Comparison of ENCODE assay signal across 18 cellular contexts in genomic region chr11:122214567-122214966, GRCh38.
A peak's percentile ranks its signal among the peaks of the same experiment; 100 is the strongest.
DNase-seq lines count a peak whose midpoint lies in the region; ATAC-seq, FAIRE-seq and TF ChIP-seq lines count a peak whose summit lies in the region.
"Had no signal": no experiment of that assay in that cellular context is flagged by ENCODE, and none has a peak within 500 bp of the region (broad histone marks: within the 10 kb centered on the region; RNA-seq: fewer than 3 reads in every experiment).

No MANE protein-coding gene starts in this region.

- no peaks in the 10 kb centered on the region for H3K36me3 ChIP-seq in HCT116 (ENCODE audit: control insufficient read depth in 1 of 2, insufficient read depth in 2 of 2, low read length in 2 of 2)
- no peaks in the 10 kb centered on the region for H3K36me3 ChIP-seq in astrocyte (ENCODE audit: insufficient read depth, low read length)
- H3K36me3 ChIP-seq in hepatocyte (replicated peaks; ENCODE audit: insufficient read depth, low read depth) = no peaks in the 10 kb centered on the region
- H3K36me3 ChIP-seq: gastroesophageal sphincter, left lung, neural progenitor cell, tibial nerve had no signal

- FAIRE-seq in astrocyte (lab: Jason Lieb, UNC) = peak; percentile 96

- TF ChIP-seq POLR2A in HCT116 (IDR thresholded peaks at IDR 0.05; ENCODE audit: borderline replicate concordance, extremely low read depth, insufficient read depth, insufficient read length) = no peak

- 85% methylated on average over 2 of the region's 2 CpGs for WGBS in hepatocyte (ENCODE audit: low lambda C conversion rate, missing lambda C conversion rate)

- H3K9me3 ChIP-seq in HCT116 (ENCODE audit: control insufficient read depth in 1 of 2, insufficient read depth in 1 of 2, low read depth in 1 of 2, low read length in 2 of 2) = no peaks in the 10 kb centered on the region
- H3K9me3 ChIP-seq in astrocyte (ENCODE audit: insufficient read depth, low read depth, low read length) = no peaks in the 10 kb centered on the region
- no peaks in the 10 kb centered on the region for H3K9me3 ChIP-seq in hepatocyte (ENCODE audit: low read depth)
- H3K9me3 ChIP-seq: gastroesophageal sphincter, left lung, tibial nerve had no signal

- CTCF ChIA-PET in HCT116 (lab: Charles Lee) = interaction anchor here (1.3 to 4.6 kb wide), 2 partner anchors 11 to 290 kb away, joined by 3 to 47 read pairs; no protein-coding TSS in a partner anchor

- no peak overlapping the region for H3K4me3 ChIP-seq in HCT116 (replicated peaks in 1 of 2; ENCODE audit: low read depth in 1 of 2, low read length in 2 of 2)
- no peak overlapping the region for H3K4me3 ChIP-seq in astrocyte (ENCODE audit: insufficient read depth, low read depth, low read length)
- H3K4me3 ChIP-seq in hepatocyte = no peak overlapping the region
- H3K4me3 ChIP-seq: gastroesophageal sphincter, left lung, neural progenitor cell, tibial nerve had no signal

- H3K4me1 ChIP-seq in HCT116 (ENCODE audit: control insufficient read depth in 1 of 2, insufficient read depth in 2 of 2, low read length in 2 of 2) = peaks cover 21 to 26% of the 10 kb centered on the region in 2 experiments
- H3K4me1 ChIP-seq in astrocyte (ENCODE audit: insufficient read depth, low read length) = peaks cover 26% of the 10 kb centered on the region
- peaks cover 9% of the 10 kb centered on the region for H3K4me1 ChIP-seq in hepatocyte (ENCODE audit: insufficient read depth)

- DNase-seq in HCT116 (ENCODE audit: low read depth, low spot score) (no peak), astrocyte (ENCODE audit: low read depth) (peak; percentile 73), hepatocyte (ENCODE audit: low spot score) (no peak), AG20443 (ENCODE audit: low spot score) (no peak)
- DNase-seq: activated CD4-positive, alpha-beta T cell treated with anti-CD3 and anti-CD28 coated beads, Interleukin-2, amount 10 ng/mL, durations not matched to agents 7 days and 5 days; activated CD8-positive, alpha-beta memory T cell treated with anti-CD3 and anti-CD28 coated beads, Interleukin-2, amount 50 U/mL, for 48 hours; activated gamma-delta T cell treated with Interleukin-2 at 50 U/mL for 16 hours; Karpas-422; left lung; NCI-H1105; NCI-H524 treated with DMSO at 0.1 percent for 48 hours had no signal

- H3K9ac ChIP-seq in HCT116 (ENCODE audit: low read length) (no peak overlapping the region), astrocyte (ENCODE audit: low read length) (peak overlapping the region; percentile 68)
- H3K9ac ChIP-seq: neural progenitor cell had no signal

- peaks cover 5% of the 10 kb centered on the region for H3K27me3 Mint-ChIP-seq in astrocyte (ENCODE audit: low read depth, unreplicated experiment)

- H3K36me3 Mint-ChIP-seq in astrocyte (ENCODE audit: low read depth, unreplicated experiment) = no peaks in the 10 kb centered on the region

- no peaks in the 10 kb centered on the region for H3K9me3 Mint-ChIP-seq in astrocyte (ENCODE audit: unreplicated experiment)
- H3K9me3 Mint-ChIP-seq: activated CD4-positive, alpha-beta T cell treated with anti-CD3 and anti-CD28 coated beads, Interleukin-2, amount 10 ng/mL, durations not matched to agents 7 days and 5 days; neural progenitor cell had no signal

- H3K79me2 ChIP-seq in HCT116 (ENCODE audit: insufficient read depth, low read length) (no peaks in the 10 kb centered on the region), astrocyte (ENCODE audit: insufficient read depth, low read length) (no peaks in the 10 kb centered on the region), hepatocyte (no peaks in the 10 kb centered on the region)

- BruUV-seq in HCT116 (replicated peaks; lab: Mats Ljungman, UMichigan) = no TSS peak

- no peak overlapping the region for H3K27ac Mint-ChIP-seq in astrocyte (ENCODE audit: unreplicated experiment)
- H3K27ac Mint-ChIP-seq: activated CD4-positive, alpha-beta T cell treated with anti-CD3 and anti-CD28 coated beads, Interleukin-2, amount 10 ng/mL, durations not matched to agents 7 days and 5 days; B cell had no signal

- H3K27ac ChIP-seq in HCT116 (ENCODE audit: low read depth, low read length) (no peak overlapping the region), astrocyte (ENCODE audit: low read depth, low read length) (peak overlapping the region; percentile 81), hepatocyte (peak overlapping the region; percentile 14), temporal lobe (ENCODE audit: low read depth, low read length) (peak overlapping the region; percentile 98)
- H3K27ac ChIP-seq: left lung, neural progenitor cell had no signal

- TF ChIP-seq CTCF in HCT116 (IDR thresholded peaks at IDR 0.05 in 2 of 3, conservative IDR thresholded peaks at IDR 0.05 in 1 of 3; ENCODE audit: borderline replicate concordance in 1 of 3, insufficient read depth in 1 of 3, low read depth in 2 of 3, low read length in 2 of 3) (no peak), astrocyte (IDR thresholded peaks at IDR 0.05; ENCODE audit: insufficient read depth, low read depth, low read length) (no peak), hepatocyte (IDR thresholded peaks at IDR 0.05; ENCODE audit: poor library complexity) (no peak)

- no peak for TF ChIP-seq RAD21 in HCT116 (IDR thresholded peaks at IDR 0.05; ENCODE audit: low read depth)

- POLR2A ChIA-PET in HCT116 (lab: Charles Lee) = no interaction called here

- ATAC-seq in HCT116 (no peak), HG03175 (IDR thresholded peaks at IDR 0.05; ENCODE audit: unreplicated experiment) (no peak), GM21576 (IDR thresholded peaks at IDR 0.05; ENCODE audit: unreplicated experiment) (no peak)

- 0 out of 2 replicates have a peak overlapping the region, but pooled peaks have one; percentile 52 for H3K4me2 ChIP-seq in HCT116 (ENCODE audit: low read length)
- peak overlapping the region; percentile 56 for H3K4me2 ChIP-seq in astrocyte (ENCODE audit: low read length)
- H3K4me2 ChIP-seq in hepatocyte = no peak overlapping the region
- H3K4me2 ChIP-seq: neural progenitor cell had no signal

- H3K4me3 Mint-ChIP-seq in astrocyte (ENCODE audit: unreplicated experiment) = no peak overlapping the region
- H3K4me3 Mint-ChIP-seq: activated CD4-positive, alpha-beta T cell treated with anti-CD3 and anti-CD28 coated beads, Interleukin-2, amount 10 ng/mL, durations not matched to agents 7 days and 5 days; B cell; neural progenitor cell had no signal

- peak overlapping the region; percentile 64 for H2AFZ ChIP-seq in HCT116 (ENCODE audit: low read depth, low read length, poor library complexity, severe bottlenecking)
- no peak overlapping the region for H2AFZ ChIP-seq in astrocyte (ENCODE audit: low read depth, low read length)
- no peak overlapping the region for H2AFZ ChIP-seq in hepatocyte

- peaks cover 11% of the 10 kb centered on the region for H3K4me1 Mint-ChIP-seq in astrocyte (ENCODE audit: low read depth, unreplicated experiment)
- H3K4me1 Mint-ChIP-seq: activated CD4-positive, alpha-beta T cell treated with anti-CD3 and anti-CD28 coated beads, Interleukin-2, amount 10 ng/mL, durations not matched to agents 7 days and 5 days; B cell had no signal

- no peaks in the 10 kb centered on the region for H3K9me2 ChIP-seq in HCT116 (ENCODE audit: insufficient read depth)
- no peaks in the 10 kb centered on the region for H3K9me2 ChIP-seq in hepatocyte (replicated peaks; ENCODE audit: insufficient read depth)

- intact Hi-C loops in HCT116 (cut with micrococcal nuclease) = no loop called here

- RAD21 ChIA-PET in HCT116 (lab: Charles Lee; ENCODE audit: low non-redundant PET in 1 of 2, low total read pairs in 2 of 2, uncharacterized antibody in 2 of 2, unreplicated experiment in 2 of 2) = no interaction called here

- no peaks in the 10 kb centered on the region for H3K27me3 ChIP-seq in HCT116 (ENCODE audit: insufficient read depth, low read length)
- H3K27me3 ChIP-seq in astrocyte (ENCODE audit: insufficient read depth, low read length) = no peaks in the 10 kb centered on the region
- no peaks in the 10 kb centered on the region for H3K27me3 ChIP-seq in hepatocyte
- H3K27me3 ChIP-seq: gastroesophageal sphincter, left lung, neural progenitor cell, tibial nerve had no signal

- H4K20me1 ChIP-seq in HCT116 (ENCODE audit: insufficient read depth) (no peaks in the 10 kb centered on the region), astrocyte (ENCODE audit: insufficient read depth, low read length) (no peaks in the 10 kb centered on the region), hepatocyte (ENCODE audit: insufficient read depth, poor library complexity, severe bottlenecking) (no peaks in the 10 kb centered on the region)

TF ChIP-seq in HCT116, 20 proteins besides CTCF, POLR2A, EP300 and RAD21 (continues in another document):
- TF ChIP-seq ZFX (IDR thresholded peaks at IDR 0.05) = no peak
- TF ChIP-seq REST (IDR thresholded peaks at IDR 0.05; ENCODE audit: low read depth) = no peak
- TF ChIP-seq ATF3 (IDR thresholded peaks at IDR 0.05) = no peak
